ENCODE assay signal across 31 cellular contexts in the genomic region with DNA sequence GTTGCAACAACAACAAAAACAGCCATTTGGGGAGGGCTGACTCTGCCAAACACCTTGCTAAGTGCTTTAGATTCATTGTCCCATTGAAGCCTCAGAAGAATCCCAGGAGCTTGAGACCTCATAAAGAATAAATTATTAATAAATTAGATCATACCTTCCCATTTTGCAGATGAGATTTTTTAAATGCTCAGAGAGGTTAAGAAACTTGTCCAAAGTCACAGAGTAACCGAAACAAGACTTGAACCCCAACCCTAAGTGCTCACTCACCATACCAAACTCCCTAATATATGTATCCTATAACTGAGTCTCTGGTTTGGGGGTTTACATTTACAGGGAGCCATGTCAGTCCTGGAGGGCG. TPM values are rescaled to one million over a fixed set of nuclear protein-coding genes. Genes with fewer than 3 reads are reported as not detected.
DNase-seq lines count a peak whose midpoint lies in the region; ATAC-seq, FAIRE-seq and TF ChIP-seq lines count a peak whose summit lies in the region.
"Had no signal": no experiment of that assay in that cellular context is flagged by ENCODE, and none has a peak within 500 bp of the region (broad histone marks: within the 10 kb centered on the region; RNA-seq: fewer than 3 reads in every experiment).

No MANE protein-coding gene starts in this region.

- no peak for TF ChIP-seq RAD21 in HepG2 (CRISPR knock-in tag; IDR thresholded peaks at IDR 0.05)

- H2AFZ ChIP-seq in HepG2 (ENCODE audit: low read length) = no peak overlapping the region
- H2AFZ ChIP-seq: parathyroid adenoma had no signal

- H4K20me1 ChIP-seq in HepG2 (ENCODE audit: insufficient read depth, low read length) = no peaks in the 10 kb centered on the region

- CTCF ChIA-PET in HepG2 (lab: Yijun Ruan, JAX; ENCODE audit: low intra/inter-chr PET ratio, low total read pairs) = no interaction called here

- H3K27me3 ChIP-seq in HepG2 (ENCODE audit: control insufficient read depth in 1 of 2, insufficient read depth in 2 of 2, low read length in 2 of 2) (no peaks in the 10 kb centered on the region), right lobe of liver (no peaks in the 10 kb centered on the region), endodermal cell (ENCODE audit: control insufficient read depth, insufficient read depth, low read length, poor library complexity, severe bottlenecking) (no peaks in the 10 kb centered on the region)
- H3K27me3 ChIP-seq: breast epithelium, right atrium auricular region had no signal

- in situ Hi-C loops in HepG2 (cut with HindIII; ENCODE audit: extremely low pct_ligation_motif_present, low pct_unique_long_range_greater_than_20kb) = no loop called here

- no peaks in the 10 kb centered on the region for H3K36me3 Mint-ChIP-seq in endodermal cell (ENCODE audit: low read depth)
- H3K36me3 Mint-ChIP-seq: activated naive CD4-positive, alpha-beta T cell treated with anti-CD3 and anti-CD28 coated beads, Interleukin-2, amount 50 U/mL, for 24 hours; CD4-positive, CD25-positive, alpha-beta regulatory T cell had no signal

- no peaks in the 10 kb centered on the region for H3K27me3 Mint-ChIP-seq in endodermal cell (ENCODE audit: insufficient read depth)
- H3K27me3 Mint-ChIP-seq: activated CD8-positive, alpha-beta T cell treated with anti-CD3 and anti-CD28 coated beads for 36 hours; activated naive CD4-positive, alpha-beta T cell treated with anti-CD3 and anti-CD28 coated beads, Interleukin-2, amount 50 U/mL, for 24 hours; activated T-helper 17 cell treated with anti-CD3 and anti-CD28 coated beads, Interleukin-2, amount 50 U/mL, for 72 hours; CD4-positive, CD25-positive, alpha-beta regulatory T cell had no signal

- H3K27ac ChIP-seq in HepG2 (ENCODE audit: extremely low read length, insufficient read depth, low read length) (peak overlapping the region; percentile 100), right lobe of liver (no peak overlapping the region), endodermal cell (ENCODE audit: low read depth, low read length) (peak overlapping the region; percentile 89), mesodermal cell (ENCODE audit: low read depth, low read length, severe bottlenecking) (peak overlapping the region; percentile 96)
- H3K27ac ChIP-seq: 22Rv1, breast epithelium, parathyroid adenoma, right atrium auricular region had no signal

- H3K4me3 Mint-ChIP-seq in endodermal cell = peak overlapping the region; percentile 30
- H3K4me3 Mint-ChIP-seq: activated CD8-positive, alpha-beta T cell treated with anti-CD3 and anti-CD28 coated beads for 36 hours; activated naive CD4-positive, alpha-beta T cell treated with anti-CD3 and anti-CD28 coated beads, Interleukin-2, amount 50 U/mL, for 24 hours; activated T-helper 17 cell treated with anti-CD3 and anti-CD28 coated beads, Interleukin-2, amount 50 U/mL, for 72 hours; CD4-positive, CD25-positive, alpha-beta regulatory T cell; nephron; T-helper 17 cell had no signal

- no peak for DNase-seq in HepG2 (ENCODE audit: low spot score)
- DNase-seq in right lobe of liver = no peak
- DNase-seq in endodermal cell = no peak
- DNase-seq in NCI-H1436 (lab: John Stamatoyannopoulos, UW) = no peak
- no peak for DNase-seq in dedifferentiated amniotic fluid mesenchymal stem cell (ENCODE audit: extremely low spot score)
- no peak for DNase-seq in sciatic nerve (ENCODE audit: low spot score)
- DNase-seq: activated CD8-positive, alpha-beta T cell treated with anti-CD3 and anti-CD28 coated beads for 36 hours; amygdala; CD4-positive, CD25-positive, alpha-beta regulatory T cell; NCI-H1105 treated with DMSO at 0.1 percent for 48 hours; NCI-H446; NCI-H82; SK-N-SH; stimulated activated CD4-positive, alpha-beta T cell treated with anti-CD3 and anti-CD28 coated beads, Interleukin-12 subunit alpha, Interleukin-12 subunit beta, amount 100 ng/mL, for 4 hours; stimulated activated CD4-positive, alpha-beta T cell treated with anti-CD3 and anti-CD28 coated beads, Interleukin-4, amount 100 ng/mL, for 1 hour; T-helper 17 cell had no signal

- H3K4me2 ChIP-seq in HepG2 (ENCODE audit: low read depth, low read length) = peak overlapping the region; percentile 90
- H3K4me2 ChIP-seq: SK-N-SH had no signal

- POLR2A ChIA-PET in HepG2 (lab: Yijun Ruan, JAX) = interaction anchor here (0.8 to 4.0 kb wide), 18 partner anchors 8 to 117 kb away, joined by 3 to 65 read pairs (median 4); a partner anchor contains a TSS

- 16% methylated on average over 2 of the region's 2 CpGs for WGBS in HepG2 (ENCODE audit: low lambda C conversion rate)
- 100% methylated on average over 1 of the region's 2 CpGs for WGBS in right lobe of liver (ENCODE audit: insufficient coverage, low coverage, low lambda C conversion rate, missing lambda C conversion rate)
- 64% methylated on average over 2 of the region's 2 CpGs; no CpG with 5 or more reads in 1 of the 2 experiments for WGBS in endodermal cell (ENCODE audit: insufficient coverage in 1 of 2, insufficient read length in 1 of 2), 2 experiments
- 82% methylated on average over 2 of the region's 2 CpGs; no CpG with 5 or more reads in 1 of the 2 experiments for WGBS in mesodermal cell (ENCODE audit: insufficient coverage in 2 of 2), 2 experiments

- H3K9ac ChIP-seq in HepG2 (ENCODE audit: insufficient read depth, low read depth, low read length) = peak overlapping the region; percentile 94
- H3K9ac ChIP-seq in endodermal cell (ENCODE audit: extremely low read depth, low read length, poor library complexity, severe bottlenecking) = peak overlapping the region; percentile 63
- H3K9ac ChIP-seq: parathyroid adenoma, SK-N-SH had no signal

- H3K9me3 ChIP-seq in HepG2 (ENCODE audit: low read length) = no peaks in the 10 kb centered on the region
- no peaks in the 10 kb centered on the region for H3K9me3 ChIP-seq in right lobe of liver
- no peaks in the 10 kb centered on the region for H3K9me3 ChIP-seq in endodermal cell (ENCODE audit: control insufficient read depth, low read length)
- H3K9me3 ChIP-seq in mesodermal cell (ENCODE audit: control insufficient read depth, low read length) = no peaks in the 10 kb centered on the region
- H3K9me3 ChIP-seq: breast epithelium, right atrium auricular region, SK-N-SH had no signal

- FAIRE-seq in HepG2 (lab: Jason Lieb, UNC) = no peak
- FAIRE-seq: keratinocyte, urothelium cell line had no signal

- ATAC-seq in HepG2 = no peak
- no peak for ATAC-seq in right lobe of liver
- ATAC-seq in sciatic nerve = no peak
- ATAC-seq in GM21529 (IDR thresholded peaks at IDR 0.05; ENCODE audit: unreplicated experiment) = no peak
- ATAC-seq: activated CD8-positive, alpha-beta T cell treated with anti-CD3 and anti-CD28 coated beads for 36 hours; activated T-helper 17 cell treated with anti-CD3 and anti-CD28 coated beads, Interleukin-2, amount 50 U/mL, for 72 hours; T-helper 17 cell had no signal

- no peak for TF ChIP-seq POLR2A in HepG2 (IDR thresholded peaks at IDR 0.05; ENCODE audit: insufficient read depth in 1 of 2, low read depth in 2 of 2, low read length in 2 of 2)
- no peak for TF ChIP-seq POLR2A in right lobe of liver (IDR thresholded peaks at IDR 0.05)

- peak overlapping the region; percentile 90 for H3K27ac Mint-ChIP-seq in endodermal cell
- H3K27ac Mint-ChIP-seq: activated CD8-positive, alpha-beta T cell treated with anti-CD3 and anti-CD28 coated beads for 36 hours; activated naive CD4-positive, alpha-beta T cell treated with anti-CD3 and anti-CD28 coated beads, Interleukin-2, amount 50 U/mL, for 24 hours; activated T-helper 17 cell treated with anti-CD3 and anti-CD28 coated beads, Interleukin-2, amount 50 U/mL, for 72 hours; T-helper 17 cell had no signal

- H3K79me2 ChIP-seq in HepG2 (ENCODE audit: insufficient read depth, low read length) = peaks cover 5% of the 10 kb centered on the region
- H3K79me2 ChIP-seq: parathyroid adenoma had no signal

- TF ChIP-seq EP300 in HepG2 (IDR thresholded peaks at IDR 0.05; ENCODE audit: low read depth in 2 of 2, low read length in 2 of 2) (no peak), HepG2 (CRISPR knock-in tag; IDR thresholded peaks at IDR 0.05; ENCODE audit: borderline replicate concordance) (no peak)

- H3K36me3 ChIP-seq in HepG2 (replicated peaks in 1 of 2; ENCODE audit: control insufficient read depth in 1 of 2, insufficient read depth in 2 of 2, low read length in 2 of 2) = no peaks in the 10 kb centered on the region
- no peaks in the 10 kb centered on the region for H3K36me3 ChIP-seq in right lobe of liver
- no peaks in the 10 kb centered on the region for H3K36me3 ChIP-seq in endodermal cell (ENCODE audit: control insufficient read depth, insufficient read depth, low read length)
- no peaks in the 10 kb centered on the region for H3K36me3 ChIP-seq in mesodermal cell (ENCODE audit: control insufficient read depth, insufficient read depth, low read length)
- H3K36me3 ChIP-seq: breast epithelium, right atrium auricular region had no signal

- H3K4me3 ChIP-seq in HepG2 (replicated peaks in 1 of 3; ENCODE audit: insufficient read depth in 1 of 3, low read depth in 2 of 3, low read length in 3 of 3) = peak overlapping the region in 1 of 3 experiments; percentile 57; a peak in 2 of 6 replicates
- no peak overlapping the region for H3K4me3 ChIP-seq in right lobe of liver
- H3K4me3 ChIP-seq in endodermal cell (ENCODE audit: low read length) = peak overlapping the region; percentile 59
- no peak overlapping the region for H3K4me3 ChIP-seq in mesodermal cell (ENCODE audit: extremely low read depth, insufficient read depth, low read length, poor library complexity, severe bottlenecking)
- H3K4me3 ChIP-seq: breast epithelium, right atrium auricular region had no signal

- intact Hi-C loops in HepG2 (cut with micrococcal nuclease; ENCODE audit: unreplicated experiment) (loop anchor here (2.0 kb wide), 1 partner anchor 44 kb away; a partner anchor contains a TSS), right lobe of liver (cut with DNase I) (no loop called here), sciatic nerve (cut with DNase I) (no loop called here)

- H3K9me3 Mint-ChIP-seq in endodermal cell = no peaks in the 10 kb centered on the region
- H3K9me3 Mint-ChIP-seq: activated CD8-positive, alpha-beta T cell treated with anti-CD3 and anti-CD28 coated beads for 36 hours; activated naive CD4-positive, alpha-beta T cell treated with anti-CD3 and anti-CD28 coated beads, Interleukin-2, amount 50 U/mL, for 24 hours; activated T-helper 17 cell treated with anti-CD3 and anti-CD28 coated beads, Interleukin-2, amount 50 U/mL, for 72 hours; CD4-positive, CD25-positive, alpha-beta regulatory T cell; nephron had no signal

- H3K4me1 ChIP-seq in HepG2 (ENCODE audit: insufficient read depth, low read length) (peaks cover 74% of the 10 kb centered on the region), right lobe of liver (peaks cover 0 to 9% (median 0%) of the 10 kb centered on the region in 4 donors), endodermal cell (ENCODE audit: control insufficient read depth, insufficient read depth, low read length) (peaks cover 14% of the 10 kb centered on the region), mesodermal cell (ENCODE audit: control insufficient read depth, insufficient read depth, low read length, poor library complexity, severe bottlenecking) (peaks cover 29% of the 10 kb centered on the region)
- H3K4me1 ChIP-seq: breast epithelium, parathyroid adenoma, right atrium auricular region had no signal

- TF ChIP-seq CTCF in HepG2 (CRISPR knock-in tag; IDR thresholded peaks at IDR 0.05) = no peak
- TF ChIP-seq CTCF in right lobe of liver (IDR thresholded peaks at IDR 0.05) = no peak
- TF ChIP-seq CTCF in endodermal cell (conservative IDR thresholded peaks at IDR 0.05) = no peak

- peaks cover 25% of the 10 kb centered on the region for H3K4me1 Mint-ChIP-seq in endodermal cell
- H3K4me1 Mint-ChIP-seq: activated naive CD4-positive, alpha-beta T cell treated with anti-CD3 and anti-CD28 coated beads, Interleukin-2, amount 50 U/mL, for 24 hours; activated T-helper 17 cell treated with anti-CD3 and anti-CD28 coated beads, Interleukin-2, amount 50 U/mL, for 72 hours had no signal

- BruUV-seq in HepG2 (replicated peaks; lab: Mats Ljungman, UMichigan) = TSS peak; percentile 90

RNA-seq across cellular contexts. Expression of a gene that starts 3.6 kb away (rescaled TPM):
- total RNA-seq in HepG2 (2016; rRNA removed; fragmentation: Illumina TruSeq; extraction: Trizol) (0.39 and 1.3 TPM in 2 replicates), right lobe of liver (1 to 10 TPM in 2 of 6 experiments, under 1 TPM in 1, not detected in 3; 0.81 to 1.9 (median 1.7) TPM), endodermal cell (10 to 100 TPM in 1 of 2 donors, 1 to 10 TPM in 1; 9.0 to 15.1 TPM), sciatic nerve (not detected)
- total RNA-seq in HepG2 (2016; cell fraction: cytosol; rRNA removed; fragmentation: Illumina TruSeq; extraction: Trizol; ENCODE audit: low read depth) = 0.18 TPM in 1 of 2 replicates, not detected in the other
- total RNA-seq in HepG2 (2016; cell fraction: insoluble cytoplasmic fraction; rRNA removed; fragmentation: Illumina TruSeq; extraction: Trizol) = 0.86 and 1.1 TPM in 2 replicates
- total RNA-seq in HepG2 (2016; cell fraction: membrane; rRNA removed; fragmentation: Illumina TruSeq; extraction: Trizol) = 0.48 and 0.87 TPM in 2 replicates
- 2.3 TPM in 2 replicates for total RNA-seq in HepG2 (2016; cell fraction: nucleus; rRNA removed; fragmentation: Illumina TruSeq; extraction: Trizol)
- 2.9 and 4.7 TPM in 2 replicates for polyA plus RNA-seq in HepG2 (2011; rRNA removed)
- 2.0 and 2.5 TPM in 2 replicates for polyA plus RNA-seq in HepG2 (2011; cell fraction: cytosol; rRNA removed)
- 16.5 and 19.4 TPM in 2 replicates for polyA plus RNA-seq in HepG2 (2011; cell fraction: nucleus; rRNA removed)
- 2.7 and 3.8 TPM in 2 replicates for polyA plus RNA-seq in HepG2 (2012)
- polyA plus RNA-seq in HepG2 (2016; cell fraction: cytosol; fragmentation: Illumina TruSeq; extraction: Trizol; ENCODE audit: low read depth) = 0.12 and 0.98 TPM in 2 replicates
- polyA plus RNA-seq in HepG2 (2016; cell fraction: insoluble cytoplasmic fraction; fragmentation: Illumina TruSeq; extraction: Trizol; ENCODE audit: low read depth) = 1.7 and 1.8 TPM in 2 replicates
- 0.48 and 0.79 TPM in 2 replicates for polyA plus RNA-seq in HepG2 (2016; cell fraction: membrane; fragmentation: Illumina TruSeq; extraction: Trizol; ENCODE audit: low read depth)
- polyA plus RNA-seq in HepG2 (2016; cell fraction: nucleus; fragmentation: Illumina TruSeq; extraction: Trizol; ENCODE audit: insufficient read depth, low read depth) = 3.4 and 8.9 TPM in 2 replicates
- 3.5 and 7.2 TPM in 2 replicates for polyA minus RNA-seq in HepG2 (2011; rRNA and poly(A)+ RNA removed; ENCODE audit: low replicate concordance)
- 3.4 and 5.1 TPM in 2 replicates for polyA minus RNA-seq in HepG2 (2011; cell fraction: cytosol; rRNA and poly(A)+ RNA removed)
- 7.6 and 9.4 TPM in 2 replicates for polyA minus RNA-seq in HepG2 (2011; cell fraction: nucleus; rRNA and poly(A)+ RNA removed)
- 5.9 TPM for polyA plus RNA-seq in endodermal cell (2013, experiment 1 of 2)
- 4.4 TPM for polyA plus RNA-seq in endodermal cell (2013, experiment 2 of 2)
- 1.7 TPM for polyA plus RNA-seq in mesodermal cell (2013, experiment 1 of 2)
- polyA plus RNA-seq in mesodermal cell (2013, experiment 2 of 2) = 2.9 TPM
- total RNA-seq: right atrium auricular region, subcutaneous adipose tissue had no signal

RNA-seq across cellular contexts. Expression of a gene that starts 22.2 kb away (rescaled TPM):
- not detected in 2 replicates for total RNA-seq in HepG2 (2016; rRNA removed; fragmentation: Illumina TruSeq; extraction: Trizol)
- total RNA-seq in HepG2 (2016; cell fraction: cytosol; rRNA removed; fragmentation: Illumina TruSeq; extraction: Trizol; ENCODE audit: low read depth) = not detected in 2 replicates
- not detected in 2 replicates for total RNA-seq in HepG2 (2016; cell fraction: insoluble cytoplasmic fraction; rRNA removed; fragmentation: Illumina TruSeq; extraction: Trizol)
- not detected in 2 replicates for total RNA-seq in HepG2 (2016; cell fraction: membrane; rRNA removed; fragmentation: Illumina TruSeq; extraction: Trizol)
- total RNA-seq in HepG2 (2016; cell fraction: nucleus; rRNA removed; fragmentation: Illumina TruSeq; extraction: Trizol) = not detected in 2 replicates
- not detected in 2 replicates for polyA plus RNA-seq in HepG2 (2011; rRNA removed)
- not detected in 2 replicates for polyA plus RNA-seq in HepG2 (2011; cell fraction: cytosol; rRNA removed)
- not detected in 2 replicates for polyA plus RNA-seq in HepG2 (2011; cell fraction: nucleus; rRNA removed)
- polyA plus RNA-seq in HepG2 (2012) = not detected in 2 replicates
- not detected in 2 replicates for polyA plus RNA-seq in HepG2 (2016; cell fraction: cytosol; fragmentation: Illumina TruSeq; extraction: Trizol; ENCODE audit: low read depth)
- polyA plus RNA-seq in HepG2 (2016; cell fraction: insoluble cytoplasmic fraction; fragmentation: Illumina TruSeq; extraction: Trizol; ENCODE audit: low read depth) = not detected in 2 replicates
- polyA plus RNA-seq in HepG2 (2016; cell fraction: membrane; fragmentation: Illumina TruSeq; extraction: Trizol; ENCODE audit: low read depth) = not detected in 2 replicates
- not detected in 2 replicates for polyA plus RNA-seq in HepG2 (2016; cell fraction: nucleus; fragmentation: Illumina TruSeq; extraction: Trizol; ENCODE audit: insufficient read depth, low read depth)
- polyA minus RNA-seq in HepG2 (2011; rRNA and poly(A)+ RNA removed; ENCODE audit: low replicate concordance) = not detected in 2 replicates
- polyA minus RNA-seq in HepG2 (2011; cell fraction: cytosol; rRNA and poly(A)+ RNA removed) = not detected in 2 replicates
- not detected in 2 replicates for polyA minus RNA-seq in HepG2 (2011; cell fraction: nucleus; rRNA and poly(A)+ RNA removed)
- total RNA-seq in right lobe of liver = under 1 TPM in 1 of 6 experiments, not detected in 5; 0.19 TPM
- total RNA-seq in endodermal cell = not detected
- polyA plus RNA-seq in endodermal cell (2013, experiment 1 of 2) = not detected
- not detected for polyA plus RNA-seq in endodermal cell (2013, experiment 2 of 2)
- polyA plus RNA-seq in mesodermal cell (2013, experiment 1 of 2) = not detected
- polyA plus RNA-seq in mesodermal cell (2013, experiment 2 of 2) = not detected
- 0.31 TPM for total RNA-seq in sciatic nerve
- total RNA-seq: activated T-helper 17 cell treated with anti-CD3 and anti-CD28 coated beads, Interleukin-2, amount 50 U/mL, for 72 hours; CD4-positive, CD25-positive, alpha-beta regulatory T cell; Daoy; lower leg skin; M059J; right atrium auricular region; subcutaneous adipose tissue; T-helper 17 cell had no signal
- polyA plus RNA-seq: keratinocyte, SK-N-SH had no signal

RNA-seq across cellular contexts. Expression of a gene that starts 32.6 kb away (rescaled TPM):
- total RNA-seq in HepG2 (2016; rRNA removed; fragmentation: Illumina TruSeq; extraction: Trizol) (not detected in 2 replicates), right lobe of liver (10 to 100 TPM in 2 of 6 experiments, 1 to 10 TPM in 4; 2.8 to 17.6 (median 8.5) TPM), endodermal cell (1 to 10 TPM; 3.7 to 4.4 TPM), sciatic nerve (13.2 TPM)
- not detected in 2 replicates for total RNA-seq in HepG2 (2016; cell fraction: cytosol; rRNA removed; fragmentation: Illumina TruSeq; extraction: Trizol; ENCODE audit: low read depth)
- total RNA-seq in HepG2 (2016; cell fraction: insoluble cytoplasmic fraction; rRNA removed; fragmentation: Illumina TruSeq; extraction: Trizol) = not detected in 2 replicates
- total RNA-seq in HepG2 (2016; cell fraction: membrane; rRNA removed; fragmentation: Illumina TruSeq; extraction: Trizol) = not detected in 2 replicates
- total RNA-seq in HepG2 (2016; cell fraction: nucleus; rRNA removed; fragmentation: Illumina TruSeq; extraction: Trizol) = not detected in 2 replicates
- 0.32 and 0.93 TPM in 2 replicates for polyA plus RNA-seq in HepG2 (2011; rRNA removed)
- polyA plus RNA-seq in HepG2 (2011; cell fraction: cytosol; rRNA removed) = 0.81 TPM in 2 replicates
- polyA plus RNA-seq in HepG2 (2011; cell fraction: nucleus; rRNA removed) = not detected in 2 replicates
- not detected in 2 replicates for polyA plus RNA-seq in HepG2 (2012)
- polyA plus RNA-seq in HepG2 (2016; cell fraction: cytosol; fragmentation: Illumina TruSeq; extraction: Trizol; ENCODE audit: low read depth) = not detected in 2 replicates
- not detected in 2 replicates for polyA plus RNA-seq in HepG2 (2016; cell fraction: insoluble cytoplasmic fraction; fragmentation: Illumina TruSeq; extraction: Trizol; ENCODE audit: low read depth)
- polyA plus RNA-seq in HepG2 (2016; cell fraction: membrane; fragmentation: Illumina TruSeq; extraction: Trizol; ENCODE audit: low read depth) = not detected in 2 replicates
- not detected in 2 replicates for polyA plus RNA-seq in HepG2 (2016; cell fraction: nucleus; fragmentation: Illumina TruSeq; extraction: Trizol; ENCODE audit: insufficient read depth, low read depth)
- polyA minus RNA-seq in HepG2 (2011; rRNA and poly(A)+ RNA removed; ENCODE audit: low replicate concordance) = 0.44 and 1.2 TPM in 2 replicates
- polyA minus RNA-seq in HepG2 (2011; cell fraction: cytosol; rRNA and poly(A)+ RNA removed) = not detected in 2 replicates
- not detected in 2 replicates for polyA minus RNA-seq in HepG2 (2011; cell fraction: nucleus; rRNA and poly(A)+ RNA removed)
- polyA plus RNA-seq in endodermal cell (2013, experiment 1 of 2) = 0.82 TPM
- not detected for polyA plus RNA-seq in endodermal cell (2013, experiment 2 of 2)
- polyA plus RNA-seq in mesodermal cell (2013, experiment 1 of 2) = 3.0 TPM
- polyA plus RNA-seq in mesodermal cell (2013, experiment 2 of 2) = 3.5 TPM
- total RNA-seq: Daoy, M059J had no signal
- polyA plus RNA-seq: SK-N-SH had no signal

RNA-seq across cellular contexts. Expression of a gene that starts 43.9 kb away (rescaled TPM):
- total RNA-seq in HepG2 (2016; rRNA removed; fragmentation: Illumina TruSeq; extraction: Trizol) = 3.2 and 9.3 TPM in 2 replicates
- total RNA-seq in HepG2 (2016; cell fraction: cytosol; rRNA removed; fragmentation: Illumina TruSeq; extraction: Trizol; ENCODE audit: low read depth) = 4.9 and 5.3 TPM in 2 replicates
- total RNA-seq in HepG2 (2016; cell fraction: insoluble cytoplasmic fraction; rRNA removed; fragmentation: Illumina TruSeq; extraction: Trizol) = 3.0 and 8.5 TPM in 2 replicates
- 4.4 and 5.7 TPM in 2 replicates for total RNA-seq in HepG2 (2016; cell fraction: membrane; rRNA removed; fragmentation: Illumina TruSeq; extraction: Trizol)
- 15.9 and 19.3 TPM in 2 replicates for total RNA-seq in HepG2 (2016; cell fraction: nucleus; rRNA removed; fragmentation: Illumina TruSeq; extraction: Trizol)
- polyA plus RNA-seq in HepG2 (2011; rRNA removed) = 10.3 and 10.4 TPM in 2 replicates
- 3.0 and 5.8 TPM in 2 replicates for polyA plus RNA-seq in HepG2 (2011; cell fraction: cytosol; rRNA removed)
- polyA plus RNA-seq in HepG2 (2011; cell fraction: nucleus; rRNA removed) = 81.6 and 111 TPM in 2 replicates
- 4.8 and 5.2 TPM in 2 replicates for polyA plus RNA-seq in HepG2 (2012)
- 7.2 and 9.0 TPM in 2 replicates for polyA plus RNA-seq in HepG2 (2016; cell fraction: cytosol; fragmentation: Illumina TruSeq; extraction: Trizol; ENCODE audit: low read depth)
- 6.4 and 8.0 TPM in 2 replicates for polyA plus RNA-seq in HepG2 (2016; cell fraction: insoluble cytoplasmic fraction; fragmentation: Illumina TruSeq; extraction: Trizol; ENCODE audit: low read depth)
- polyA plus RNA-seq in HepG2 (2016; cell fraction: membrane; fragmentation: Illumina TruSeq; extraction: Trizol; ENCODE audit: low read depth) = 8.8 and 9.0 TPM in 2 replicates
- 64.2 and 68.2 TPM in 2 replicates for polyA plus RNA-seq in HepG2 (2016; cell fraction: nucleus; fragmentation: Illumina TruSeq; extraction: Trizol; ENCODE audit: insufficient read depth, low read depth)
- polyA minus RNA-seq in HepG2 (2011; rRNA and poly(A)+ RNA removed; ENCODE audit: low replicate concordance) = 4.3 and 43.2 TPM in 2 replicates
- 1.2 and 2.0 TPM in 2 replicates for polyA minus RNA-seq in HepG2 (2011; cell fraction: cytosol; rRNA and poly(A)+ RNA removed)
- polyA minus RNA-seq in HepG2 (2011; cell fraction: nucleus; rRNA and poly(A)+ RNA removed) = 8.6 and 11.5 TPM in 2 replicates
- 10 to 100 TPM in 1 of 6 experiments, 1 to 10 TPM in 5; 4.3 to 11.3 (median 7.0) TPM for total RNA-seq in right lobe of liver
- total RNA-seq in endodermal cell = 10 to 100 TPM; 24.3 to 30.3 TPM
- polyA plus RNA-seq in endodermal cell (2013, experiment 1 of 2) = 18.5 TPM
- polyA plus RNA-seq in endodermal cell (2013, experiment 2 of 2) = 19.1 TPM
- polyA plus RNA-seq in mesodermal cell (2013, experiment 1 of 2) = 10.6 TPM
- polyA plus RNA-seq in mesodermal cell (2013, experiment 2 of 2) = 8.5 TPM
- 23.1 TPM for total RNA-seq in sciatic nerve

Comparison
In these comparisons a context has a peak if more than half of its experiments do, and no peak if none do; other contexts are left out.
1. H3K27ac ChIP-seq: peak in HepG2 (single experiment), endodermal cell (single experiment) and mesodermal cell (single experiment); none in right lobe of liver (0 of 3).